ENCODE assay signal across 19 cellular contexts in the genomic region with DNA sequence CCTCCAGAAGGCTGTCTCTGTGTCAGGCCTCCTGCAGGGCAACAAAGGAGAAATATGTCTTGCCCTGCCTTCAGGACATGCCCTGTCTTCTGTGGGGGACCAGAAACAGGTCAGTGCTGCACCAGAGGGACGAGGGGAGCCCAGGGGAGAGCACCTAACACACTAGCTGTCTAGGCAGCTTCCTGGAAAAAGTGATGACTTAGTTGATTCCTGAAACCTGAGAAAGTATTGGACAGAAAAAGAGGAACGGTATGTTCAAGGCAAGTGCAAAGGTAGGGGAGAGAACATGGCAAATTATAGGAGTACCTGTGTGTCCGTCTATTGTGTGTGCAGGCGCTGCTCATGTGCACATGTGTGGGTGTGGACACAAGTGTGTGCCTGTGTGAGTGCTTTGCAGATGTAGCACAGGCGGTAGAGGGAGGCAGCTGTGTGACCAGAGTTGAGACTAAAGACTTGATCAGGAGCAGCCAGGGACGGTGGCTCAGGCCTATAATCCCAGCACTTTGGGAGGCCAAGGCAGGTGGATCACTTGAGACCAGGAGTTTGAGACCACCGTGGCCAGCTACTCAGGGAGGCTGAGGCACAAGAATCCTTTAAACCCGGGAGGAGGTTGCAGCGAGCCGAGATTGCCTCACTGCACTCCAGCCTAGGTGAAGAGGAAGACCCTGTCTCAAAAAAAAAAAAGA.
DNase-seq lines count a peak whose midpoint lies in the region; ATAC-seq, FAIRE-seq and TF ChIP-seq lines count a peak whose summit lies in the region.
"Had no signal": no experiment of that assay in that cellular context is flagged by ENCODE, and none has a peak within 500 bp of the region (broad histone marks: within the 10 kb centered on the region; RNA-seq: fewer than 3 reads in every experiment).

No MANE protein-coding gene starts in this region.

- peak in 1 of 10 experiments; percentile 24 for DNase-seq in CD4-positive, alpha-beta T cell
- DNase-seq in H9 (no peak), astrocyte (ENCODE audit: low read depth) (no peak), nephron progenitor cell (no peak), NCI-H1105 (lab: John Stamatoyannopoulos, UW) (no peak), SIG-M5 (lab: John Stamatoyannopoulos, UW) (no peak), epidermal melanocyte (ENCODE audit: insufficient read length, low spot score) (no peak)
- DNase-seq: effector memory CD4-positive, alpha-beta T cell; KG1; mammary epithelial cell; NCI-H1436 treated with DMSO at 0.1 percent for 48 hours; NCI-H345; stimulated activated CD4-positive, alpha-beta T cell treated with anti-CD3 and anti-CD28 coated beads, Interleukin-12 subunit alpha, Interleukin-12 subunit beta, amount 100 ng/mL, for 4 hours had no signal

- H3K4me1 ChIP-seq in H9 (ENCODE audit: insufficient read depth, low read length) (no peaks in the 10 kb centered on the region), astrocyte (ENCODE audit: insufficient read depth, low read length) (peaks cover 5% of the 10 kb centered on the region)
- H3K4me1 ChIP-seq: breast epithelium had no signal

- no peaks in the 10 kb centered on the region for H3K9me3 ChIP-seq in CD4-positive, alpha-beta T cell (ENCODE audit: control insufficient read depth, low read length)
- H3K9me3 ChIP-seq in H9 (ENCODE audit: control insufficient read depth, low read depth, low read length), result no peaks in the 10 kb centered on the region
- no peaks in the 10 kb centered on the region for H3K9me3 ChIP-seq in astrocyte (ENCODE audit: insufficient read depth, low read depth, low read length)
- H3K9me3 ChIP-seq: breast epithelium, gastroesophageal sphincter, ovary, suprapubic skin had no signal

- H2AFZ ChIP-seq in H9 (ENCODE audit: low read length), result no peak overlapping the region
- peak overlapping the region; percentile 12 for H2AFZ ChIP-seq in astrocyte (ENCODE audit: low read depth, low read length)

- H3K4ac ChIP-seq in H9 (ENCODE audit: low read depth, low read length), result no peak overlapping the region

- no peak overlapping the region for H3K18ac ChIP-seq in H9 (ENCODE audit: insufficient read length, low read depth, low read length)

- no peak overlapping the region for H2AK5ac ChIP-seq in H9 (ENCODE audit: insufficient read length, low read length)

- H3K4me1 Mint-ChIP-seq in CD4-positive, alpha-beta T cell (ENCODE audit: low read depth), result peaks cover 19% of the 10 kb centered on the region
- H3K4me1 Mint-ChIP-seq in H9, result peaks cover 15% of the 10 kb centered on the region in 2 experiments
- peaks cover 6% of the 10 kb centered on the region for H3K4me1 Mint-ChIP-seq in astrocyte (ENCODE audit: low read depth, unreplicated experiment)
- H3K4me1 Mint-ChIP-seq in nephron progenitor cell, result peaks cover 37% of the 10 kb centered on the region

- no peaks in the 10 kb centered on the region for H3K9me3 Mint-ChIP-seq in CD4-positive, alpha-beta T cell
- 0 out of 5 replicates have a peak, but pooled peaks cover 0 to 3% of the 10 kb centered on the region in 2 experiments for H3K9me3 Mint-ChIP-seq in H9
- H3K9me3 Mint-ChIP-seq in astrocyte (ENCODE audit: unreplicated experiment), result peaks cover 2% of the 10 kb centered on the region
- no peaks in the 10 kb centered on the region for H3K9me3 Mint-ChIP-seq in nephron progenitor cell

- no peak overlapping the region for H3K56ac ChIP-seq in H9 (ENCODE audit: insufficient read length, low read depth, low read length)

- ATAC-seq in CD4-positive, alpha-beta T cell (ENCODE audit: poor library complexity), result no peak
- ATAC-seq: GM12878 had no signal

- H3K14ac ChIP-seq in H9 (ENCODE audit: insufficient read depth, low read length), result no peak overlapping the region; the same call in 1 of the 2 replicates

- H3K79me2 ChIP-seq in H9 (ENCODE audit: insufficient read depth, low read length) (no peaks in the 10 kb centered on the region), astrocyte (ENCODE audit: insufficient read depth, low read length) (no peaks in the 10 kb centered on the region)

- POLR2A ChIA-PET in CD4-positive, alpha-beta T cell (lab: Charles Lee), result interaction anchor here (1.0 to 2.1 kb wide), 3 partner anchors 13 to 248 kb away, joined by 3 to 14 read pairs (median 13); no protein-coding TSS in a partner anchor

- H4K5ac ChIP-seq in H9 (ENCODE audit: insufficient read length, low read depth, low read length), result no peak overlapping the region

- peak overlapping the region; percentile 62 for H3K27ac Mint-ChIP-seq in CD4-positive, alpha-beta T cell
- H3K27ac Mint-ChIP-seq in H9, result no peak overlapping the region; a peak in 1 of 7 replicates
- no peak overlapping the region for H3K27ac Mint-ChIP-seq in astrocyte (ENCODE audit: unreplicated experiment)
- H3K27ac Mint-ChIP-seq in nephron progenitor cell, result no peak overlapping the region

- no peaks in the 10 kb centered on the region for H3K27me3 Mint-ChIP-seq in CD4-positive, alpha-beta T cell
- H3K27me3 Mint-ChIP-seq in H9 (ENCODE audit: low read depth) (peaks cover 28% of the 10 kb centered on the region), astrocyte (ENCODE audit: low read depth, unreplicated experiment) (peaks cover 68% of the 10 kb centered on the region), nephron progenitor cell (ENCODE audit: low read depth, poor library complexity) (peaks cover 27% of the 10 kb centered on the region)

- no CpG with 5 or more reads among the region's 10 CpGs for WGBS in H9 (ENCODE audit: extremely low coverage, insufficient read length, low lambda C conversion rate)

- no peak overlapping the region for H2BK15ac ChIP-seq in H9 (ENCODE audit: low read depth, low read length)

- H3K4me3 ChIP-seq in astrocyte (ENCODE audit: insufficient read depth, low read depth, low read length), result no peak overlapping the region
- H3K4me3 ChIP-seq: GM12878, ovary had no signal

- no peaks in the 10 kb centered on the region for H3K79me1 ChIP-seq in H9 (ENCODE audit: insufficient read depth, low read depth, low read length, poor library complexity, severe bottlenecking)

- CTCF ChIA-PET in CD4-positive, alpha-beta T cell (lab: Charles Lee), result interaction anchor here (5.9 kb wide), 1 partner anchor 247 kb away, joined by 52 read pairs; no protein-coding TSS in a partner anchor

- TF ChIP-seq CTCF in CD4-positive, alpha-beta T cell (IDR thresholded peaks at IDR 0.05), result no peak
- TF ChIP-seq CTCF in H9 (conservative IDR thresholded peaks at IDR 0.05) (no peak), astrocyte (IDR thresholded peaks at IDR 0.05; ENCODE audit: insufficient read depth, low read depth, low read length) (no peak), nephron progenitor cell (IDR thresholded peaks at IDR 0.05) (no peak)

- no peak overlapping the region for H3K27ac ChIP-seq in CD4-positive, alpha-beta T cell (ENCODE audit: low read depth, low read length)
- H3K27ac ChIP-seq in H9 (ENCODE audit: insufficient read length, low read depth, low read length) (no peak overlapping the region), astrocyte (ENCODE audit: low read depth, low read length) (no peak overlapping the region)
- H3K27ac ChIP-seq: breast epithelium, ovary, suprapubic skin, VCaP had no signal

- H3K4me2 ChIP-seq in H9 (ENCODE audit: insufficient read depth, insufficient read length, low read length), result no peak overlapping the region
- H3K4me2 ChIP-seq in astrocyte (ENCODE audit: low read length), result no peak overlapping the region

- H3K9ac ChIP-seq in H9 (ENCODE audit: extremely low read depth, insufficient read length, low read length) (no peak overlapping the region), astrocyte (ENCODE audit: low read length) (no peak overlapping the region)

- FAIRE-seq in astrocyte (lab: Jason Lieb, UNC), result no peak
- FAIRE-seq: GM12878 had no signal

- no peak overlapping the region for H2BK12ac ChIP-seq in H9 (ENCODE audit: insufficient read length, low read depth, low read length)

- H3K23me2 ChIP-seq in H9 (ENCODE audit: insufficient read length, low read depth, low read length, poor library complexity, severe bottlenecking), result peaks cover 8% of the 10 kb centered on the region

- no peaks in the 10 kb centered on the region for H3K27me3 ChIP-seq in CD4-positive, alpha-beta T cell (ENCODE audit: control insufficient read depth, insufficient read depth, low read length)
- H3K27me3 ChIP-seq in H9 (ENCODE audit: insufficient read depth, low read length) (no peaks in the 10 kb centered on the region; the same call in 1 of the 2 replicates), astrocyte (ENCODE audit: insufficient read depth, low read length) (peaks cover 3% of the 10 kb centered on the region)
- H3K27me3 ChIP-seq: gastroesophageal sphincter, ovary had no signal

- intact Hi-C loops in CD4-positive, alpha-beta T cell (cut with DNase I, micrococcal nuclease), result loop anchor here (5.0 kb wide), 3 partner anchors 118 to 418 kb away; a partner anchor contains a TSS

- no peak overlapping the region for H2BK120ac ChIP-seq in H9 (ENCODE audit: low read depth, low read length, poor library complexity, severe bottlenecking)

- H4K91ac ChIP-seq in H9 (ENCODE audit: insufficient read length, low read depth, low read length), result no peak overlapping the region

- no peaks in the 10 kb centered on the region for H3K36me3 Mint-ChIP-seq in CD4-positive, alpha-beta T cell (ENCODE audit: low read depth)
- no peaks in the 10 kb centered on the region for H3K36me3 Mint-ChIP-seq in H9 (ENCODE audit: insufficient read depth in 1 of 3, low read depth in 3 of 3)
- H3K36me3 Mint-ChIP-seq in astrocyte (ENCODE audit: low read depth, unreplicated experiment), result no peaks in the 10 kb centered on the region
- no peaks in the 10 kb centered on the region for H3K36me3 Mint-ChIP-seq in nephron progenitor cell (ENCODE audit: low read depth)

- no peaks in the 10 kb centered on the region for H3K36me3 ChIP-seq in astrocyte (ENCODE audit: insufficient read depth, low read length)
- H3K36me3 ChIP-seq: breast epithelium, gastroesophageal sphincter, ovary, suprapubic skin had no signal

- H4K20me1 ChIP-seq in H9 (ENCODE audit: control insufficient read depth, insufficient read depth, insufficient read length), result no peaks in the 10 kb centered on the region
- H4K20me1 ChIP-seq in astrocyte (ENCODE audit: insufficient read depth, low read length), result no peaks in the 10 kb centered on the region

- no peak overlapping the region for H3K23ac ChIP-seq in H9 (ENCODE audit: insufficient read length, low read depth, low read length)

- H3T11ph ChIP-seq in H9 (ENCODE audit: low read length), result no peak overlapping the region

- H2BK20ac ChIP-seq in H9 (ENCODE audit: low read depth, low read length, poor library complexity, severe bottlenecking), result no peak overlapping the region

- no peak overlapping the region for H2BK5ac ChIP-seq in H9 (ENCODE audit: insufficient read length, low read length)

- no peak overlapping the region for H4K8ac ChIP-seq in H9 (replicated peaks; ENCODE audit: insufficient read length, low read depth, low read length)

- peak overlapping the region; percentile 92 for H3K4me3 Mint-ChIP-seq in CD4-positive, alpha-beta T cell
- H3K4me3 Mint-ChIP-seq in H9 (peak overlapping the region; percentile 73 to 77; a peak in 4 of 5 replicates), astrocyte (ENCODE audit: unreplicated experiment) (peak overlapping the region; percentile 77), nephron progenitor cell (peak overlapping the region; percentile 92)
